Comparison of ENCODE assay signal across 26 cellular contexts in genomic region chr14:97995571-97995970, GRCh38.
A peak's percentile ranks its signal among the peaks of the same experiment; 100 is the strongest.
DNase-seq lines count a peak whose midpoint lies in the region; ATAC-seq and TF ChIP-seq lines count a peak whose summit lies in the region.
"Had no signal": no experiment of that assay in that cellular context is flagged by ENCODE, and none has a peak within 500 bp of the region (broad histone marks: within the 10 kb centered on the region; RNA-seq: fewer than 3 reads in every experiment).

No MANE protein-coding gene starts in this region.

- H3K36me3 Mint-ChIP-seq in activated CD4-positive, alpha-beta T cell treated with anti-CD3 and anti-CD28 coated beads, Interleukin-2, amount 10 ng/mL, durations not matched to agents 7 days and 5 days (ENCODE audit: low read depth) = peaks cover 10% of the 10 kb centered on the region
- H3K36me3 Mint-ChIP-seq in CD4-positive, alpha-beta memory T cell = no peaks in the 10 kb centered on the region
- H3K36me3 Mint-ChIP-seq in activated CD4-positive, alpha-beta memory T cell treated with anti-CD3 and anti-CD28 coated beads for 36 hours = no peaks in the 10 kb centered on the region
- peaks cover 5% of the 10 kb centered on the region for H3K36me3 Mint-ChIP-seq in central memory CD8-positive, alpha-beta T cell (ENCODE audit: insufficient read depth)
- H3K36me3 Mint-ChIP-seq: memory B cell had no signal

- peak overlapping the region; percentile 50 for H3K27ac ChIP-seq in CD4-positive, alpha-beta memory T cell (ENCODE audit: low read depth, low read length)
- H3K27ac ChIP-seq in tibial nerve = no peak overlapping the region
- H3K27ac ChIP-seq: dorsolateral prefrontal cortex, HL-60, prostate gland, RWPE1, sigmoid colon, tibial artery had no signal

- intact Hi-C loops in CD4-positive, alpha-beta memory T cell (cut with micrococcal nuclease) = no loop called here
- intact Hi-C loops in activated CD4-positive, alpha-beta memory T cell treated with anti-CD3 and anti-CD28 coated beads for 36 hours (cut with micrococcal nuclease) = no loop called here

- H3K27me3 ChIP-seq in CD4-positive, alpha-beta memory T cell (ENCODE audit: insufficient read depth, low read length) = no peaks in the 10 kb centered on the region
- no peaks in the 10 kb centered on the region for H3K27me3 ChIP-seq in tibial nerve
- H3K27me3 ChIP-seq: sigmoid colon, stomach had no signal

- no peak for TF ChIP-seq EP300 in tibial nerve (IDR thresholded peaks at IDR 0.05)

- WGBS in tibial nerve, 2 donors = 62 to 79% methylated on average over 1 of the region's 1 CpG

- no peaks in the 10 kb centered on the region for H3K27me3 Mint-ChIP-seq in activated CD4-positive, alpha-beta T cell treated with anti-CD3 and anti-CD28 coated beads, Interleukin-2, amount 10 ng/mL, durations not matched to agents 7 days and 5 days
- no peaks in the 10 kb centered on the region for H3K27me3 Mint-ChIP-seq in CD4-positive, alpha-beta memory T cell
- H3K27me3 Mint-ChIP-seq in activated CD4-positive, alpha-beta memory T cell treated with anti-CD3 and anti-CD28 coated beads for 36 hours = no peaks in the 10 kb centered on the region
- H3K27me3 Mint-ChIP-seq in central memory CD8-positive, alpha-beta T cell = no peaks in the 10 kb centered on the region
- H3K27me3 Mint-ChIP-seq: memory B cell had no signal

- H3K9me3 Mint-ChIP-seq in activated CD4-positive, alpha-beta T cell treated with anti-CD3 and anti-CD28 coated beads, Interleukin-2, amount 10 ng/mL, durations not matched to agents 7 days and 5 days = no peaks in the 10 kb centered on the region
- H3K9me3 Mint-ChIP-seq in CD4-positive, alpha-beta memory T cell = peaks cover 0 to 2% (median 0%) of the 10 kb centered on the region in 8 donors
- H3K9me3 Mint-ChIP-seq in activated CD4-positive, alpha-beta memory T cell treated with anti-CD3 and anti-CD28 coated beads for 36 hours = no peaks in the 10 kb centered on the region
- peaks cover 6% of the 10 kb centered on the region for H3K9me3 Mint-ChIP-seq in central memory CD8-positive, alpha-beta T cell
- H3K9me3 Mint-ChIP-seq: GM23338 had no signal

- TF ChIP-seq POLR2A in tibial nerve (IDR thresholded peaks at IDR 0.05) = no peak

- H3K36me3 ChIP-seq in CD4-positive, alpha-beta memory T cell (ENCODE audit: insufficient read depth, low read length) = no peaks in the 10 kb centered on the region
- no peaks in the 10 kb centered on the region for H3K36me3 ChIP-seq in tibial nerve
- H3K36me3 ChIP-seq: prostate gland, sigmoid colon, stomach, tibial artery had no signal

- TF ChIP-seq CTCF in tibial nerve (IDR thresholded peaks at IDR 0.05) = no peak

- peaks cover 59% of the 10 kb centered on the region for H3K4me1 ChIP-seq in CD4-positive, alpha-beta memory T cell (ENCODE audit: insufficient read depth, low read length)
- H3K4me1 ChIP-seq in tibial nerve = no peaks in the 10 kb centered on the region
- H3K4me1 ChIP-seq: prostate gland, sigmoid colon, stomach, tibial artery had no signal

- no peak overlapping the region for H3K4me3 Mint-ChIP-seq in activated CD4-positive, alpha-beta T cell treated with anti-CD3 and anti-CD28 coated beads, Interleukin-2, amount 10 ng/mL, durations not matched to agents 7 days and 5 days
- peak overlapping the region; percentile 20 to 67 (median 41) for H3K4me3 Mint-ChIP-seq in CD4-positive, alpha-beta memory T cell
- H3K4me3 Mint-ChIP-seq in activated CD4-positive, alpha-beta memory T cell treated with anti-CD3 and anti-CD28 coated beads for 36 hours = no peak overlapping the region
- H3K4me3 Mint-ChIP-seq in central memory CD8-positive, alpha-beta T cell = peak overlapping the region; percentile 31
- H3K4me3 Mint-ChIP-seq: GM23338, HFFc6, memory B cell had no signal

- CTCF ChIA-PET in activated CD4-positive, alpha-beta T cell treated with anti-CD3 and anti-CD28 coated beads, Interleukin-2, amount 10 ng/mL, durations not matched to agents 7 days and 5 days (lab: Charles Lee) = interaction anchor here (0.8 to 3.5 kb wide), 6 partner anchors 12 to 1206 kb away, joined by 3 to 12 read pairs (median 3); no protein-coding TSS in a partner anchor
- CTCF ChIA-PET in CD4-positive, alpha-beta memory T cell (lab: Charles Lee; ENCODE audit: partially characterized antibody) = interaction anchor here (0.6 to 1.5 kb wide), 5 partner anchors 17 to 449 kb away, joined by 3 to 10 read pairs (median 4); no protein-coding TSS in a partner anchor
- CTCF ChIA-PET in activated CD4-positive, alpha-beta memory T cell treated with anti-CD3 and anti-CD28 coated beads for 36 hours (lab: Charles Lee) = interaction anchor here (1.3 kb wide), 1 partner anchor 18 kb away, joined by 7 read pairs; no protein-coding TSS in a partner anchor

- H3K27ac Mint-ChIP-seq in activated CD4-positive, alpha-beta T cell treated with anti-CD3 and anti-CD28 coated beads, Interleukin-2, amount 10 ng/mL, durations not matched to agents 7 days and 5 days = peak overlapping the region; percentile 95
- peak overlapping the region; percentile 82 to 96 (median 92) for H3K27ac Mint-ChIP-seq in CD4-positive, alpha-beta memory T cell
- H3K27ac Mint-ChIP-seq in activated CD4-positive, alpha-beta memory T cell treated with anti-CD3 and anti-CD28 coated beads for 36 hours = peak overlapping the region; percentile 94
- H3K27ac Mint-ChIP-seq in central memory CD8-positive, alpha-beta T cell (ENCODE audit: low read depth) = peak overlapping the region; percentile 90
- H3K27ac Mint-ChIP-seq: GM23338, HFFc6, memory B cell had no signal

- H3K9me3 ChIP-seq in CD4-positive, alpha-beta memory T cell (ENCODE audit: control insufficient read depth in 1 of 2, low read length in 2 of 2) = no peaks in the 10 kb centered on the region
- no peaks in the 10 kb centered on the region for H3K9me3 ChIP-seq in tibial nerve
- H3K9me3 ChIP-seq: prostate gland, sigmoid colon, stomach, tibial artery had no signal

- no peak overlapping the region for H3K4me3 ChIP-seq in CD4-positive, alpha-beta memory T cell (ENCODE audit: low read length in 2 of 2)
- H3K4me3 ChIP-seq in tibial nerve = no peak overlapping the region
- H3K4me3 ChIP-seq: dorsolateral prefrontal cortex, GM23338, prostate gland, sigmoid colon, stomach, tibial artery had no signal

- no peak for ATAC-seq in central memory CD8-positive, alpha-beta T cell (replicated peaks; ENCODE audit: extremely low read depth, poor library complexity, severe bottlenecking)
- ATAC-seq: GM23338, left lobe of liver had no signal

- DNase-seq in activated CD4-positive, alpha-beta T cell treated with anti-CD3 and anti-CD28 coated beads, Interleukin-2, amount 10 ng/mL, durations not matched to agents 7 days and 5 days = no peak
- no peak for DNase-seq in activated CD4-positive, alpha-beta T cell treated with anti-CD3 and anti-CD28 coated beads, Interleukin-2, amount 50 U/mL, for 48 hours
- DNase-seq in CD4-positive, alpha-beta memory T cell = no peak
- DNase-seq in activated CD4-positive, alpha-beta memory T cell treated with anti-CD3 and anti-CD28 coated beads for 36 hours = no peak
- DNase-seq in central memory CD8-positive, alpha-beta T cell (ENCODE audit: low spot score in 2 of 2) = no peak
- DNase-seq in hippocampal formation (lab: John Stamatoyannopoulos, UW) = no peak
- DNase-seq in tibial nerve (ENCODE audit: low spot score in 2 of 2) = no peak
- no peak for DNase-seq in NCI-H526 (lab: John Stamatoyannopoulos, UW)
- DNase-seq: activated CD4-positive, alpha-beta T cell treated with anti-CD3 and anti-CD28 coated beads, Interleukin-2, amount 50 U/mL, for 1 hour; DMS153; dorsolateral prefrontal cortex; HFFc6; Kasumi-1; MV-4-11; NCI-H1436 treated with DMSO at 0.1 percent for 48 hours; NCI-H446 treated with DMSO at 0.1 percent for 48 hours; sigmoid colon; stimulated activated CD4-positive, alpha-beta T cell treated with anti-CD3 and anti-CD28 coated beads, Interleukin-15, amount 100 ng/mL, for 24 hours; stomach; tibial artery had no signal

- peaks cover 44% of the 10 kb centered on the region for H3K4me1 Mint-ChIP-seq in activated CD4-positive, alpha-beta T cell treated with anti-CD3 and anti-CD28 coated beads, Interleukin-2, amount 10 ng/mL, durations not matched to agents 7 days and 5 days
- H3K4me1 Mint-ChIP-seq in CD4-positive, alpha-beta memory T cell = peaks cover 54 to 75% (median 63%) of the 10 kb centered on the region in 4 donors
- peaks cover 55% of the 10 kb centered on the region for H3K4me1 Mint-ChIP-seq in activated CD4-positive, alpha-beta memory T cell treated with anti-CD3 and anti-CD28 coated beads for 36 hours (ENCODE audit: low read depth)
- peaks cover 37% of the 10 kb centered on the region for H3K4me1 Mint-ChIP-seq in central memory CD8-positive, alpha-beta T cell
- H3K4me1 Mint-ChIP-seq: memory B cell had no signal

- POLR2A ChIA-PET in activated CD4-positive, alpha-beta T cell treated with anti-CD3 and anti-CD28 coated beads, Interleukin-2, amount 10 ng/mL, durations not matched to agents 7 days and 5 days (lab: Charles Lee) = no interaction called here
- POLR2A ChIA-PET in CD4-positive, alpha-beta memory T cell (lab: Charles Lee; ENCODE audit: partially characterized antibody) = interaction anchor here (0.8 to 3.7 kb wide), 6 partner anchors 18 to 1272 kb away, joined by 3 to 28 read pairs (median 4); no protein-coding TSS in a partner anchor
- POLR2A ChIA-PET in activated CD4-positive, alpha-beta memory T cell treated with anti-CD3 and anti-CD28 coated beads for 36 hours (lab: Charles Lee) = interaction anchor here (1.0 kb wide), 1 partner anchor 18 kb away, joined by 4 read pairs; no protein-coding TSS in a partner anchor

Comparison
In these comparisons a context has a peak if more than half of its experiments do, and no peak if none do; other contexts are left out.
1. H3K4me3 Mint-ChIP-seq: peak in CD4-positive, alpha-beta memory T cell (8 of 8) and central memory CD8-positive, alpha-beta T cell (single experiment); none in activated CD4-positive, alpha-beta T cell treated with anti-CD3 and anti-CD28 coated beads, Interleukin-2, amount 10 ng/mL, durations not matched to agents 7 days and 5 days (single experiment) and activated CD4-positive, alpha-beta memory T cell treated with anti-CD3 and anti-CD28 coated beads for 36 hours (single experiment).
2. Peak in every context shown above with its lines, with median percentiles within 50 percentile points of each other: H3K27ac Mint-ChIP-seq.